8 cellular contexts compared by ENCODE assay signal in the genomic region with DNA sequence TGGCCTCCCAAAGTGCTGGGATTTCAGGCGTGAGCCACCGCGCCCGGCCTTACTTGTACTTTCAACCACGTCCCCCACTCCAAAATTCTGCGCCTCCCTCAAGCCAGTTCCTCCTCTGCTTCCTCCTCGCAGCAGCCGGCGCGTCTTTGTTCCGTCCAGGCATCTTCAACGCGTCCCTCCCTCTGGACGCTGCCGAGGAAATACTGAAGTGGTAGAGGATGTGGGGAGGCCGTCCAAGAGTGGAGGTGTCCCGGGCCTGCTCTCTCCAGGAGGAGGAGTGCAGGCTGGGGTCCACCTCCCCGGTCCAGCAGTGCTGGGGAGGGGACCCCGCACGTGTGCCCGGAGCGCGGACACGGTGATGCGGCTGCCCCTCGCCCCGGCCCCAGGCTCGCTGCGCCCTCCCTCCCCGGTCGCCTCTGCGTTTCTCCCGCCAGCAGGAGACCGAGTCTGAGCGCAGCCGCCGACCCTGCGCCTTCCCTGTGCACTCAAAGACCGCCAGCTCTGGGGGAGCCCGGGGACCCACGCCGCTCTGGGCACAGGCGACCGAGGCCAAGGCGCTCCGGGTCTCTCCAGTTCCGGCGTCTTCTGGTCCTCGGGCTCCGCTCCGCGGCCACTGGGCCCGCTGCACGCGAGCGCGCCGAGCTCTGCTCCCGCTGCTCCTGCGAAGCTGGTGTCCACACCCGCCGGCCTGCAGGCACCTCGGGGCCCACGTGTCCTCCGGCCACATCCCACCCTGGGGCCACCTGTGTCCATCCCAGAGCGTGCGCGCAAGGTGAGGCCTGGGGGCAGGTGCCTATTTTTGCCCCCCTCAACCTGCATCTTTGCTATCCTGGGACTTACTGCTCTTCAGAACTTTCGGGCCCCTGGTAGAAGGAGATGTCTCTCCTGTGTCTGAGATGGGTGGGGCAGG. TPM values are rescaled to one million over a fixed set of nuclear protein-coding genes. Genes with fewer than 3 reads are reported as not detected.
DNase-seq lines count a peak whose midpoint lies in the region; ATAC-seq and TF ChIP-seq lines count a peak whose summit lies in the region.

No MANE protein-coding gene starts in this region.

- peaks cover 10% of the 10 kb centered on the region for H3K4me1 Mint-ChIP-seq in activated T-cell treated with anti-CD3 and anti-CD28 coated beads, Interleukin-2, amount 50 U/mL, for 4 hours (ENCODE audit: low read depth)
- H3K4me1 Mint-ChIP-seq in neural crest cell, result peaks cover 14% of the 10 kb centered on the region

- peak overlapping the region; percentile 32 for H3K4me3 ChIP-seq in fibroblast of pulmonary artery (replicated peaks; ENCODE audit: low read depth, low read length)

- peak; percentile 37 for TF ChIP-seq CTCF in fibroblast of pulmonary artery (IDR thresholded peaks at IDR 0.05; ENCODE audit: low read length, missing control alignments)
- TF ChIP-seq CTCF in neural crest cell (conservative IDR thresholded peaks at IDR 0.05), result peak; percentile 63

- H3K27ac ChIP-seq in substantia nigra (ENCODE audit: low read depth, low read length, poor library complexity, severe bottlenecking), result no peak overlapping the region

- no peak overlapping the region for H3K27ac Mint-ChIP-seq in neural crest cell (ENCODE audit: unreplicated experiment)

- peak overlapping the region; percentile 70 for H3K4me3 Mint-ChIP-seq in activated T-cell treated with anti-CD3 and anti-CD28 coated beads, Interleukin-2, amount 50 U/mL, for 4 hours
- H3K4me3 Mint-ChIP-seq in neural crest cell, result peak overlapping the region; percentile 51

- DNase-seq in NCI-H1417 (lab: John Stamatoyannopoulos, UW) (peak; percentile 68 to 90 (median 87)), NCI-H1417 treated with DMSO at 0.1 percent for 48 hours (lab: John Stamatoyannopoulos, UW) (no peak), NCI-H510A treated with DMSO at 0.1 percent for 48 hours (lab: John Stamatoyannopoulos, UW) (peak; percentile 83), fibroblast of pulmonary artery (ENCODE audit: low read depth) (peak; percentile 54), neural crest cell (ENCODE audit: low read depth, low spot score) (peak; percentile 55), substantia nigra (lab: John Stamatoyannopoulos, UW) (peak in 29 of 49 donors; percentile 2 to 56 (median 19))
- DNase-seq in activated T-cell treated with anti-CD3 and anti-CD28 coated beads, Interleukin-2, amount 50 U/mL, for 4 hours, result peak; percentile 44

- H3K9me3 Mint-ChIP-seq in activated T-cell treated with anti-CD3 and anti-CD28 coated beads, Interleukin-2, amount 50 U/mL, for 4 hours, result no peaks in the 10 kb centered on the region
- no peaks in the 10 kb centered on the region for H3K9me3 Mint-ChIP-seq in neural crest cell

- H3K36me3 Mint-ChIP-seq in activated T-cell treated with anti-CD3 and anti-CD28 coated beads, Interleukin-2, amount 50 U/mL, for 4 hours (ENCODE audit: insufficient read depth), result no peaks in the 10 kb centered on the region
- no peaks in the 10 kb centered on the region for H3K36me3 Mint-ChIP-seq in neural crest cell (ENCODE audit: low read depth)

- ATAC-seq in activated T-cell treated with anti-CD3 and anti-CD28 coated beads, Interleukin-2, amount 50 U/mL, for 4 hours, result peak; percentile 97
- ATAC-seq in HG02973 (IDR thresholded peaks at IDR 0.05; ENCODE audit: unreplicated experiment), result no peak

- peaks cover 58% of the 10 kb centered on the region for H3K27me3 Mint-ChIP-seq in activated T-cell treated with anti-CD3 and anti-CD28 coated beads, Interleukin-2, amount 50 U/mL, for 4 hours (ENCODE audit: low read depth)
- H3K27me3 Mint-ChIP-seq in neural crest cell (ENCODE audit: low read depth), result peaks cover 99% of the 10 kb centered on the region

RNA-seq across cellular contexts. Expression of a gene that starts 31.7 kb away (rescaled TPM):
- total RNA-seq in activated T-cell treated with anti-CD3 and anti-CD28 coated beads, Interleukin-2, amount 50 U/mL, for 4 hours, result 1 to 10 TPM; 8.1 to 9.3 (median 9.0) TPM
- total RNA-seq in neural crest cell, result 14.3 and 14.6 TPM in 2 replicates

RNA-seq across cellular contexts. Expression of a gene that starts 41.5 kb away (rescaled TPM):
- 10 to 100 TPM; 56.6 to 62.1 (median 58.6) TPM for total RNA-seq in activated T-cell treated with anti-CD3 and anti-CD28 coated beads, Interleukin-2, amount 50 U/mL, for 4 hours
- 50.0 and 55.3 TPM in 2 replicates for total RNA-seq in neural crest cell

RNA-seq across cellular contexts. Expression of a gene that starts 41.6 kb away (rescaled TPM):
- under 1 TPM; 0.27 to 0.63 (median 0.29) TPM for total RNA-seq in activated T-cell treated with anti-CD3 and anti-CD28 coated beads, Interleukin-2, amount 50 U/mL, for 4 hours
- 0.84 and 1.4 TPM in 2 replicates for total RNA-seq in neural crest cell

RNA-seq across cellular contexts. Expression of a gene that starts 51.2 kb away (rescaled TPM):
- 10 to 100 TPM; 13.9 to 15.6 (median 14.5) TPM for total RNA-seq in activated T-cell treated with anti-CD3 and anti-CD28 coated beads, Interleukin-2, amount 50 U/mL, for 4 hours
- 32.7 and 37.8 TPM in 2 replicates for total RNA-seq in neural crest cell

RNA-seq across cellular contexts. Expression of a gene that starts 56.8 kb away (rescaled TPM):
- total RNA-seq in activated T-cell treated with anti-CD3 and anti-CD28 coated beads, Interleukin-2, amount 50 U/mL, for 4 hours, result 100 to 1,000 TPM in 2 of 3 donors, 10 to 100 TPM in 1; 77.8 to 111 (median 101) TPM
- total RNA-seq in neural crest cell, result not detected in 2 replicates
